In genomic region chr5:151574597-151574996, GRCh38 we compare ENCODE assay signal across 28 cellular contexts. TPM values are rescaled to one million over a fixed set of nuclear protein-coding genes. Genes with fewer than 3 reads are reported as not detected.
"Had no signal": no experiment of that assay in that cellular context is flagged by ENCODE, and none has a peak within 500 bp of the region (broad histone marks: within the 10 kb centered on the region; RNA-seq: fewer than 3 reads in every experiment).

No MANE protein-coding gene starts in this region.

- H3K4me3 ChIP-seq: adrenal gland, body of pancreas, coronary artery, gastrocnemius medialis, hepatocyte, psoas muscle, right atrium auricular region, stomach, thyroid gland, upper lobe of right lung had no signal

- H3K36me3 ChIP-seq: adrenal gland, gastrocnemius medialis, right atrium auricular region, stomach, thyroid gland, upper lobe of right lung had no signal

- H3K4me1 ChIP-seq: adrenal gland, psoas muscle, right atrium auricular region, stomach, upper lobe of right lung had no signal

- H3K9me3 Mint-ChIP-seq: activated naive CD4-positive, alpha-beta T cell treated with anti-CD3 and anti-CD28 coated beads for 36 hours; activated naive CD8-positive, alpha-beta T cell treated with anti-CD3 and anti-CD28 coated beads for 36 hours; effector memory CD8-positive, alpha-beta T cell; naive thymus-derived CD8-positive, alpha-beta T cell; neural crest cell had no signal

- H3K27me3 Mint-ChIP-seq: activated CD4-positive, alpha-beta T cell treated with anti-CD3 and anti-CD28 coated beads for 36 hours; activated naive CD8-positive, alpha-beta T cell treated with anti-CD3 and anti-CD28 coated beads for 36 hours; stimulated activated naive B cell treated with anti-CD40 and anti-IgM and Interleukin-4, amounts not matched to agents 10 μg/mL and 1 μg/mL and 100 μg/mL, for 72 hours had no signal

- H3K4me2 ChIP-seq: hepatocyte had no signal

- H3K27ac Mint-ChIP-seq: activated CD4-positive, alpha-beta T cell treated with anti-CD3 and anti-CD28 coated beads for 36 hours; activated naive CD4-positive, alpha-beta T cell treated with anti-CD3 and anti-CD28 coated beads for 36 hours; activated naive CD8-positive, alpha-beta T cell treated with anti-CD3 and anti-CD28 coated beads for 36 hours; effector memory CD8-positive, alpha-beta T cell; naive thymus-derived CD8-positive, alpha-beta T cell; stimulated activated naive B cell treated with anti-CD40 and anti-IgM and Interleukin-4, amounts not matched to agents 10 μg/mL and 1 μg/mL and 100 μg/mL, for 72 hours had no signal

- H2AFZ ChIP-seq: hepatocyte, parathyroid adenoma had no signal

- H3K27ac ChIP-seq: adrenal gland, body of pancreas, coronary artery, gastrocnemius medialis, hepatocyte, parathyroid adenoma, psoas muscle, right atrium auricular region, stomach, thyroid gland, upper lobe of right lung had no signal

- DNase-seq: activated CD4-positive, alpha-beta T cell treated with anti-CD3 and anti-CD28 coated beads for 36 hours; activated CD4-positive, CD25-positive, alpha-beta regulatory T cell; activated effector memory CD4-positive, alpha-beta T cell treated with anti-CD3 and anti-CD28 coated beads, Interleukin-2, amount 50 U/mL, for 16 hours; activated naive CD4-positive, alpha-beta T cell treated with anti-CD3 and anti-CD28 coated beads for 36 hours; activated naive CD8-positive, alpha-beta T cell treated with anti-CD3 and anti-CD28 coated beads for 36 hours; adrenal gland; aorta; body of pancreas; effector memory CD8-positive, alpha-beta T cell; gastrocnemius medialis; islet precursor cell; left cardiac atrium; midbrain; naive thymus-derived CD8-positive, alpha-beta T cell; nucleus accumbens; psoas muscle; stimulated activated CD4-positive, alpha-beta T cell treated with anti-CD3 and anti-CD28 coated beads, Interleukin-15, amount 100 ng/mL, for 24 hours; stimulated activated CD4-positive, alpha-beta T cell treated with anti-CD3 and anti-CD28 coated beads, Interleukin-2, amount 100 ng/mL, for 24 hours; stimulated activated naive B cell treated with anti-CD40 and anti-IgM and Interleukin-4, amounts not matched to agents 10 μg/mL and 1 μg/mL and 100 μg/mL, for 72 hours; stomach; T-helper 1 cell; thyroid gland; upper lobe of right lung had no signal

- ATAC-seq: activated CD4-positive, alpha-beta T cell treated with anti-CD3 and anti-CD28 coated beads for 36 hours; body of pancreas; effector memory CD8-positive, alpha-beta T cell; left cardiac atrium; naive thymus-derived CD8-positive, alpha-beta T cell; upper lobe of right lung had no signal

- H3K4me1 Mint-ChIP-seq: neural crest cell had no signal

- H3K27me3 ChIP-seq: adrenal gland, body of pancreas, gastrocnemius medialis, right atrium auricular region, stomach, thyroid gland, upper lobe of right lung had no signal

- H3K4me3 Mint-ChIP-seq: activated CD4-positive, alpha-beta T cell treated with anti-CD3 and anti-CD28 coated beads for 36 hours; activated naive CD4-positive, alpha-beta T cell treated with anti-CD3 and anti-CD28 coated beads for 36 hours; activated naive CD8-positive, alpha-beta T cell treated with anti-CD3 and anti-CD28 coated beads for 36 hours; effector memory CD8-positive, alpha-beta T cell; naive thymus-derived CD8-positive, alpha-beta T cell; neural crest cell; stimulated activated naive B cell treated with anti-CD40 and anti-IgM and Interleukin-4, amounts not matched to agents 10 μg/mL and 1 μg/mL and 100 μg/mL, for 72 hours had no signal

- H3K36me3 Mint-ChIP-seq: activated naive CD8-positive, alpha-beta T cell treated with anti-CD3 and anti-CD28 coated beads for 36 hours; naive thymus-derived CD8-positive, alpha-beta T cell; stimulated activated naive B cell treated with anti-CD40 and anti-IgM and Interleukin-4, amounts not matched to agents 10 μg/mL and 1 μg/mL and 100 μg/mL, for 72 hours had no signal

- H3K79me2 ChIP-seq: hepatocyte, parathyroid adenoma had no signal

- H3K9ac ChIP-seq: parathyroid adenoma had no signal

- H3K9me3 ChIP-seq: adrenal gland, body of pancreas, gastrocnemius medialis, psoas muscle, right atrium auricular region, stomach, thyroid gland, upper lobe of right lung had no signal

RNA-seq across cellular contexts. Expression of gene FAT2, which starts 16.5 kb away (rescaled TPM):
- total RNA-seq: activated CD4-positive, alpha-beta T cell treated with anti-CD3 and anti-CD28 coated beads for 36 hours; activated naive CD4-positive, alpha-beta T cell treated with anti-CD3 and anti-CD28 coated beads for 36 hours; activated naive CD8-positive, alpha-beta T cell treated with anti-CD3 and anti-CD28 coated beads for 36 hours; body of pancreas; gastrocnemius medialis; naive thymus-derived CD8-positive, alpha-beta T cell; neural crest cell; right atrium auricular region had no signal
- polyA plus RNA-seq: aorta had no signal
